Comparison of ENCODE assay signal across 11 cellular contexts in the genomic region with DNA sequence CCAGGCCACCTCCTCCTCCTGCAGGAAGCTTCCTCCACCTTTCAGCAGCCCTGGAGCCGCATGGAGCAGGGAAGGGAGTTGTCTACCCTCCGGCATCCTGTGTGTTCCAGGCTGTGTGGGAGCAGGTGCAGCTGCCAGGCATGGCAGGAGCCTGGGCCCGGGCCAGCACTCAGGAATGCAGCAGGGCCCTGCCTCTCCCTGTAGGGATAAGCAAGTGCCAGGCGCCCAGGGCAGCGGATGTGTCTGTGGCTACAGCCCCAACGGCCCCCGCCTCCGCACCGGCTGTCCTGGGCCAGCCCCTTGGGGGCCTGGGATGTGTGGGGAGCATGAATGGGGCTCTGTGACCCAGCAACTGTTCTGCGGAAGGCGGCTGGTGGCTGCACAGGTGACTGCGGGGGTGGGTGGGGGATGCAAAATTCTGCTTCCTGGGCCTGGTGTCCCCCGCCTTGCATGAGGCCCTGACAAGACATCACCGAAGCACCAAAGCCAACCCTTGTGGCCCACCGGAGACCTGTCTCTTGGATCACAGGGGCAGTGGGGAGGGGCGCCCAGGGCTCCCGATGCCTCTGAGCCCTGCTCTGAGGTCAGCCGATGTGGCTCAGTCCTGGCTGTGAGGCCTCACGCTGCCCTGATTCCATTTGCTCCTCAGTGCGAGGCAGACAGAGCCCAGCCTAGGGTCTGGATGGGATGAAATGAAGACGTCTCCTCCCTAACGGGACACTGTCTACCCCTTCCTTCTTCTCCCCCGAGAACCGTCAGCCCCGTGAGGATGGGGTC. TPM values are rescaled to one million over a fixed set of nuclear protein-coding genes. Genes with fewer than 3 reads are reported as not detected.
DNase-seq lines count a peak whose midpoint lies in the region; ATAC-seq and TF ChIP-seq lines count a peak whose summit lies in the region.
"Had no signal": no experiment of that assay in that cellular context is flagged by ENCODE, and none has a peak within 500 bp of the region (broad histone marks: within the 10 kb centered on the region; RNA-seq: fewer than 3 reads in every experiment).

No MANE protein-coding gene starts in this region.

- H3K36me3 Mint-ChIP-seq in activated naive CD8-positive, alpha-beta T cell treated with anti-CD3 and anti-CD28 coated beads for 36 hours, result no peaks in the 10 kb centered on the region

- no peaks in the 10 kb centered on the region for H3K9me3 Mint-ChIP-seq in activated naive CD8-positive, alpha-beta T cell treated with anti-CD3 and anti-CD28 coated beads for 36 hours
- H3K9me3 Mint-ChIP-seq: activated T-cell treated with anti-CD3 and anti-CD28 coated beads, Interleukin-2, amount 50 U/mL, for 72 hours had no signal

- H3K4me1 ChIP-seq in testis, result peaks cover 9% of the 10 kb centered on the region

- no peak for TF ChIP-seq CTCF in testis (IDR thresholded peaks at IDR 0.05)

- no peak overlapping the region for H3K27ac ChIP-seq in testis
- H3K27ac ChIP-seq: esophagus muscularis mucosa, neutrophil had no signal

- H3K36me3 ChIP-seq in testis (ENCODE audit: low read depth, missing control alignments), result no peaks in the 10 kb centered on the region
- H3K36me3 ChIP-seq: esophagus muscularis mucosa, neutrophil had no signal

- DNase-seq in DMS79 treated with DMSO at 0.1 percent for 48 hours (lab: John Stamatoyannopoulos, UW) (peak; percentile 18), DMS79 (lab: John Stamatoyannopoulos, UW) (no peak), amniotic epithelial cell (ENCODE audit: low read depth) (peak; percentile 51), kidney glomerular epithelial cell (lab: John Stamatoyannopoulos, UW) (peak; percentile 83), testis (peak; percentile 89)
- no peak for DNase-seq in activated naive CD8-positive, alpha-beta T cell treated with anti-CD3 and anti-CD28 coated beads for 36 hours
- DNase-seq: activated T-cell treated with anti-CD3 and anti-CD28 coated beads, Interleukin-2, amount 50 U/mL, for 72 hours had no signal

- H3K27me3 Mint-ChIP-seq in activated naive CD8-positive, alpha-beta T cell treated with anti-CD3 and anti-CD28 coated beads for 36 hours, result peaks cover 28% of the 10 kb centered on the region

- no peaks in the 10 kb centered on the region for H3K27me3 ChIP-seq in testis

- ATAC-seq in HG03457 (IDR thresholded peaks at IDR 0.05; ENCODE audit: unreplicated experiment), result no peak
- no peak for ATAC-seq in HG03442 (IDR thresholded peaks at IDR 0.05; ENCODE audit: unreplicated experiment)
- ATAC-seq: activated T-cell treated with anti-CD3 and anti-CD28 coated beads, Interleukin-2, amount 50 U/mL, for 72 hours had no signal

- no peaks in the 10 kb centered on the region for H3K4me1 Mint-ChIP-seq in activated naive CD8-positive, alpha-beta T cell treated with anti-CD3 and anti-CD28 coated beads for 36 hours

- H3K27ac Mint-ChIP-seq in activated naive CD8-positive, alpha-beta T cell treated with anti-CD3 and anti-CD28 coated beads for 36 hours, result no peak overlapping the region
- H3K27ac Mint-ChIP-seq: activated T-cell treated with anti-CD3 and anti-CD28 coated beads, Interleukin-2, amount 50 U/mL, for 72 hours had no signal

- intact Hi-C loops in testis (cut with DNase I; ENCODE audit: low total_unique reads), result no loop called here

- no peak overlapping the region for H3K4me3 Mint-ChIP-seq in activated naive CD8-positive, alpha-beta T cell treated with anti-CD3 and anti-CD28 coated beads for 36 hours

- WGBS in testis, 2 donors, result 66 to 74% methylated on average over 10 to 25 of the region's 25 CpGs

- H3K4me3 ChIP-seq in testis, result no peak overlapping the region

- H3K9me3 ChIP-seq in testis, result no peaks in the 10 kb centered on the region
- H3K9me3 ChIP-seq: neutrophil had no signal

- TF ChIP-seq POLR2A in testis (IDR thresholded peaks at IDR 0.05), result no peak

RNA-seq across cellular contexts. Expression of a gene that starts 1.4 kb away (rescaled TPM):
- total RNA-seq in testis, result 10 to 100 TPM; 22.9 to 29.5 TPM
- polyA plus RNA-seq in testis (ENCODE audit: insufficient read depth, low read depth, low replicate concordance), result 9.3 TPM
- total RNA-seq in activated naive CD8-positive, alpha-beta T cell treated with anti-CD3 and anti-CD28 coated beads for 36 hours, result not detected
- total RNA-seq: activated T-cell treated with anti-CD3 and anti-CD28 coated beads, Interleukin-2, amount 50 U/mL, for 72 hours had no signal

RNA-seq across cellular contexts. Expression of a gene that starts 19.9 kb away (rescaled TPM):
- 10 to 100 TPM; 16.8 to 72.3 TPM for total RNA-seq in testis
- 15.5 TPM for polyA plus RNA-seq in testis (ENCODE audit: insufficient read depth, low read depth, low replicate concordance)
- not detected for total RNA-seq in activated naive CD8-positive, alpha-beta T cell treated with anti-CD3 and anti-CD28 coated beads for 36 hours

Comparison
In these comparisons a context has a peak if more than half of its experiments do, and no peak if none do; other contexts are left out.
1. DNase-seq: peak in DMS79 treated with DMSO at 0.1 percent for 48 hours (single experiment), amniotic epithelial cell (single experiment), kidney glomerular epithelial cell (single experiment) and testis (single experiment); none in DMS79 (single experiment) and activated naive CD8-positive, alpha-beta T cell treated with anti-CD3 and anti-CD28 coated beads for 36 hours (single experiment).
2. RNA of a gene that starts 1.4 kb away (total RNA-seq): 22.9 to 29.5 TPM in testis; not detected in activated naive CD8-positive, alpha-beta T cell treated with anti-CD3 and anti-CD28 coated beads for 36 hours; every median in the first group is over 10 times any median in the second.
3. RNA of a gene that starts 19.9 kb away (total RNA-seq): 16.8 to 72.3 TPM in testis; not detected in activated naive CD8-positive, alpha-beta T cell treated with anti-CD3 and anti-CD28 coated beads for 36 hours; every median in the first group is over 10 times any median in the second.